ENCODE assay signal across 8 cellular contexts in genomic region chr14:22099942-22100763, GRCh38.
A peak's percentile ranks its signal among the peaks of the same experiment; 100 is the strongest.
DNase-seq lines count a peak whose midpoint lies in the region; ATAC-seq, FAIRE-seq and TF ChIP-seq lines count a peak whose summit lies in the region.

No MANE protein-coding gene starts in this region.

- TF ChIP-seq CTCF in CD4-positive, alpha-beta T cell (IDR thresholded peaks at IDR 0.05), result peak; percentile 61
- TF ChIP-seq CTCF in K562 (IDR thresholded peaks at IDR 0.05 in 2 of 3, conservative IDR thresholded peaks at IDR 0.05 in 1 of 3; ENCODE audit: insufficient read depth in 2 of 3, low read depth in 1 of 3, low read length in 3 of 3) (peak; percentile 59 to 98 (median 84)), kidney (IDR thresholded peaks at IDR 0.05; ENCODE audit: borderline replicate concordance, extremely low read depth, insufficient read depth) (peak; percentile 70)

- no peak overlapping the region; the same call in 1 of the 2 replicates for H3K4me2 ChIP-seq in K562 (ENCODE audit: insufficient read depth, low read length)

- no peak for TF ChIP-seq EP300 in K562 (IDR thresholded peaks at IDR 0.05; ENCODE audit: low read length)

- no peaks in the 10 kb centered on the region for H3K79me2 ChIP-seq in K562 (ENCODE audit: control insufficient read depth, insufficient read depth, low read length)

- whole genome bisulfite sequencing in K562 (ENCODE audit: insufficient coverage, low coverage, missing lambda C conversion rate), result 3% methylated on average over 11 of the region's 11 CpGs

- no peaks in the 10 kb centered on the region for H3K36me3 ChIP-seq in K562 (ENCODE audit: control insufficient read depth, insufficient read depth, low read length)
- no peaks in the 10 kb centered on the region for H3K36me3 ChIP-seq in kidney (ENCODE audit: control insufficient read depth in 1 of 2, insufficient read depth in 2 of 2, low read length in 2 of 2)

- peak; percentile 74 for ATAC-seq in CD4-positive, alpha-beta T cell (ENCODE audit: poor library complexity)
- ATAC-seq in GM18907 (IDR thresholded peaks at IDR 0.05; ENCODE audit: unreplicated experiment) (peak; percentile 87), HG03575 (IDR thresholded peaks at IDR 0.05; ENCODE audit: extremely low read depth, insufficient number of reproducible peaks, low FRiP score, unreplicated experiment) (peak; percentile 55), K562 (peak; percentile 94)

- no peaks in the 10 kb centered on the region for H3K9me3 Mint-ChIP-seq in CD4-positive, alpha-beta T cell

- TF ChIP-seq POLR2A in K562 (conservative IDR thresholded peaks at IDR 0.05), result no peak

- intact Hi-C loops in CD4-positive, alpha-beta T cell (cut with DNase I, micrococcal nuclease), result loop anchor here (1.0 to 5.0 kb wide), 5 partner anchors 15 to 61 kb away; no protein-coding TSS in a partner anchor
- intact Hi-C loops in K562 (cut with micrococcal nuclease) (loop anchor here (10.0 kb wide), 1 partner anchor 105 kb away; no protein-coding TSS in a partner anchor), kidney (cut with DNase I) (no loop called here)

- no peaks in the 10 kb centered on the region for H3K36me3 Mint-ChIP-seq in CD4-positive, alpha-beta T cell (ENCODE audit: low read depth)

- H3K9me3 ChIP-seq in CD4-positive, alpha-beta T cell (ENCODE audit: control insufficient read depth, low read length), result no peaks in the 10 kb centered on the region
- no peaks in the 10 kb centered on the region for H3K9me3 ChIP-seq in K562 (replicated peaks; ENCODE audit: control insufficient read depth, insufficient read depth, low read depth, low read length)
- no peaks in the 10 kb centered on the region for H3K9me3 ChIP-seq in kidney (ENCODE audit: control insufficient read depth in 1 of 2, low read length in 2 of 2)

- no peak overlapping the region for H2AFZ ChIP-seq in K562 (ENCODE audit: low read depth, low read length)

- BruUV-seq in K562 (replicated peaks; lab: Mats Ljungman, UMichigan), result no TSS peak

- no peaks in the 10 kb centered on the region for H3K27me3 Mint-ChIP-seq in CD4-positive, alpha-beta T cell

- H4K20me1 ChIP-seq in K562 (replicated peaks; ENCODE audit: control insufficient read depth, insufficient read depth, low read length), result no peaks in the 10 kb centered on the region

- no peak overlapping the region for H3K9ac ChIP-seq in K562 (ENCODE audit: insufficient read depth in 1 of 2, low read depth in 2 of 2, low read length in 2 of 2)
- no peak overlapping the region for H3K9ac ChIP-seq in kidney (ENCODE audit: low read length in 2 of 2)

- no peak overlapping the region for H3K27ac ChIP-seq in CD4-positive, alpha-beta T cell (ENCODE audit: low read depth, low read length)
- H3K27ac ChIP-seq in K562 (ENCODE audit: extremely low read depth, low read depth, low read length), result no peak overlapping the region
- no peak overlapping the region for H3K27ac ChIP-seq in kidney (ENCODE audit: low read depth in 2 of 2, low read length in 2 of 2)

- CTCF ChIA-PET in CD4-positive, alpha-beta T cell (lab: Charles Lee), result interaction anchor here (0.5 to 2.0 kb wide), 12 partner anchors 12 to 548 kb away, joined by 3 to 13 read pairs (median 4); no protein-coding TSS in a partner anchor
- CTCF ChIA-PET in K562 (lab: Yijun Ruan, JAX; ENCODE audit: low intra/inter-chr PET ratio), result interaction anchor here (0.5 to 0.8 kb wide), 4 partner anchors 16 to 112 kb away, joined by 3 to 6 read pairs (median 4); no protein-coding TSS in a partner anchor

- no peaks in the 10 kb centered on the region for H3K27me3 ChIP-seq in CD4-positive, alpha-beta T cell (ENCODE audit: control insufficient read depth, insufficient read depth, low read length)
- H3K27me3 ChIP-seq in K562 (ENCODE audit: control insufficient read depth in 2 of 2, insufficient read depth in 2 of 2, low read length in 2 of 2), result no peaks in the 10 kb centered on the region

- no peak overlapping the region for H3K4me3 ChIP-seq in K562
- no peak overlapping the region for H3K4me3 ChIP-seq in kidney (ENCODE audit: low read length in 2 of 2)

- TF ChIP-seq RAD21 in K562 (CRISPR knock-in tag; conservative IDR thresholded peaks at IDR 0.05 in 1 of 2, IDR thresholded peaks at IDR 0.05 in 1 of 2), result peak; percentile 17 to 43; a peak in 2 of 4 replicates

- peaks cover 53% of the 10 kb centered on the region for H3K4me1 Mint-ChIP-seq in CD4-positive, alpha-beta T cell (ENCODE audit: low read depth)

- FAIRE-seq in K562 (lab: Jason Lieb, UNC) (peak; percentile 80), kidney (lab: Jason Lieb, UNC) (peak; percentile 15)

- H3K27ac Mint-ChIP-seq in CD4-positive, alpha-beta T cell, result peak overlapping the region; percentile 67

- POLR2A ChIA-PET in CD4-positive, alpha-beta T cell (lab: Charles Lee), result interaction anchor here (0.7 to 1.2 kb wide), 6 partner anchors 16 to 53 kb away, joined by 3 to 8 read pairs (median 5); no protein-coding TSS in a partner anchor
- POLR2A ChIA-PET in K562 (lab: Yijun Ruan, JAX), result no interaction called here

- no peaks in the 10 kb centered on the region for H3K9me1 ChIP-seq in K562 (ENCODE audit: control insufficient read depth, insufficient read depth, low read length)

- H3K4me1 ChIP-seq in K562 (replicated peaks in 1 of 2; ENCODE audit: control insufficient read depth in 2 of 2, insufficient read depth in 2 of 2, low read length in 2 of 2) (no peaks in the 10 kb centered on the region), kidney (ENCODE audit: control insufficient read depth in 1 of 2, insufficient read depth in 1 of 2, low read depth in 1 of 2, low read length in 2 of 2) (no peaks in the 10 kb centered on the region)

- peak overlapping the region; percentile 54 for H3K4me3 Mint-ChIP-seq in CD4-positive, alpha-beta T cell

- DNase-seq in CD4-positive, alpha-beta T cell, result peak; percentile 28 to 59 (median 48)
- peak; percentile 34 for DNase-seq in T follicular helper cell (ENCODE audit: low read depth)
- DNase-seq in K562 (ENCODE audit: extremely low read depth in 1 of 4, low spot score in 3 of 4), result peak in 3 of 4 experiments; percentile 5 to 53 (median 17)
- peak; percentile 68 for DNase-seq in kidney
- DNase-seq in stimulated activated CD4-positive, alpha-beta T cell treated with anti-CD3 and anti-CD28 coated beads, Interleukin-4, amount 100 ng/mL, for 1 hour, result peak; percentile 46
- no peak for DNase-seq in middle frontal gyrus (ENCODE audit: extremely low spot score, low spot score)

- in situ Hi-C loops in K562 (cut with MboI), result no loop called here

TF ChIP-seq in K562, 482 proteins besides CTCF, POLR2A, EP300 and RAD21:
- no peak for TF ChIP-seq NUFIP1 (IDR thresholded peaks at IDR 0.05; ENCODE audit: partially characterized antibody)
- TF ChIP-seq SMAD3 (CRISPR knock-in tag; conservative IDR thresholded peaks at IDR 0.05), result no peak
- no peak for TF ChIP-seq ASH1L (IDR thresholded peaks at IDR 0.05; ENCODE audit: borderline replicate concordance, low read depth, partially characterized antibody)
- no peak for TF ChIP-seq CEBPG (CRISPR knock-in tag; IDR thresholded peaks at IDR 0.05)
- TF ChIP-seq CEBPG (tag; conservative IDR thresholded peaks at IDR 0.05 in 1 of 2, IDR thresholded peaks at IDR 0.05 in 1 of 2), result no peak
- TF ChIP-seq ZSCAN32 (CRISPR knock-in tag; IDR thresholded peaks at IDR 0.05), result no peak
- no peak for TF ChIP-seq ZC3H11A (IDR thresholded peaks at IDR 0.05; ENCODE audit: low read depth, low read length)
- TF ChIP-seq SMARCA4 (IDR thresholded peaks at IDR 0.05), result no peak
- no peak for TF ChIP-seq ZNF778 (CRISPR knock-in tag; IDR thresholded peaks at IDR 0.05)
- TF ChIP-seq SMC3 (conservative IDR thresholded peaks at IDR 0.05; ENCODE audit: insufficient read depth, low read depth, low read length), result 0 out of 2 replicates have a peak, but pooled peaks have one; percentile 42
- TF ChIP-seq HNRNPLL (IDR thresholded peaks at IDR 0.05; ENCODE audit: low read depth, low read length, poor library complexity, severe bottlenecking), result peak; percentile 26
- TF ChIP-seq, protein P1, sequence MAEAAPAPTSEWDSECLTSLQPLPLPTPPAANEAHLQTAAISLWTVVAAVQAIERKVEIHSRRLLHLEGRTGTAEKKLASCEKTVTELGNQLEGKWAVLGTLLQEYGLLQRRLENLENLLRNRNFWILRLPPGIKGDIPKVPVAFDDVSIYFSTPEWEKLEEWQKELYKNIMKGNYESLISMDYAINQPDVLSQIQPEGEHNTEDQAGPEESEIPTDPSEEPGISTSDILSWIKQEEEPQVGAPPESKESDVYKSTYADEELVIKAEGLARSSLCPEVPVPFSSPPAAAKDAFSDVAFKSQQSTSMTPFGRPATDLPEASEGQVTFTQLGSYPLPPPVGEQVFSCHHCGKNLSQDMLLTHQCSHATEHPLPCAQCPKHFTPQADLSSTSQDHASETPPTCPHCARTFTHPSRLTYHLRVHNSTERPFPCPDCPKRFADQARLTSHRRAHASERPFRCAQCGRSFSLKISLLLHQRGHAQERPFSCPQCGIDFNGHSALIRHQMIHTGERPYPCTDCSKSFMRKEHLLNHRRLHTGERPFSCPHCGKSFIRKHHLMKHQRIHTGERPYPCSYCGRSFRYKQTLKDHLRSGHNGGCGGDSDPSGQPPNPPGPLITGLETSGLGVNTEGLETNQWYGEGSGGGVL (CRISPR knock-in tag; IDR thresholded peaks at IDR 0.05), result no peak
- TF ChIP-seq SMAD1 (IDR thresholded peaks at IDR 0.05; ENCODE audit: low read depth, low read length, partially characterized antibody), result no peak
- TF ChIP-seq IRF9 (tag; IDR thresholded peaks at IDR 0.05), result no peak
- TF ChIP-seq PHF20 (IDR thresholded peaks at IDR 0.05; ENCODE audit: partially characterized antibody), result no peak
- TF ChIP-seq SP2 (IDR thresholded peaks at IDR 0.05; ENCODE audit: extremely low read depth, low read depth, low read length, poor library complexity, severe bottlenecking), result no peak
- no peak for TF ChIP-seq POU5F1 (IDR thresholded peaks at IDR 0.05; ENCODE audit: borderline replicate concordance, low read depth, low read length, partially characterized antibody)
